In genomic region chr1:248656797-248657196, GRCh38 we compare ENCODE assay signal across 1 cellular context.
A peak's percentile ranks its signal among the peaks of the same experiment; 100 is the strongest.
TF ChIP-seq lines count a peak whose summit lies in the region.

No MANE protein-coding gene starts in this region.

TF ChIP-seq in GM12878, 131 proteins besides CTCF, POLR2A, EP300 and RAD21:
- peak; percentile 34; the same call in 1 of the 2 replicates for TF ChIP-seq NFIC (IDR thresholded peaks at IDR 0.05; ENCODE audit: low read depth, low read length)
- peak; percentile 49; the same call in 1 of the 2 replicates for TF ChIP-seq RUNX3 (IDR thresholded peaks at IDR 0.05; ENCODE audit: low read length)
- 0 out of 2 replicates have a peak, but pooled peaks have one; percentile 26 for TF ChIP-seq ATF2 (IDR thresholded peaks at IDR 0.05; ENCODE audit: low read length)
- TF ChIP-seq FOXM1 (IDR thresholded peaks at IDR 0.05; ENCODE audit: low read depth, low read length) = peak; percentile 34; the same call in 1 of the 2 replicates
TF ChIP-seq in GM12878: peak in this region for 4; not testable (repeated sequence) for 127.
